Comparison of ENCODE assay signal across 1 cellular context in the genomic region with DNA sequence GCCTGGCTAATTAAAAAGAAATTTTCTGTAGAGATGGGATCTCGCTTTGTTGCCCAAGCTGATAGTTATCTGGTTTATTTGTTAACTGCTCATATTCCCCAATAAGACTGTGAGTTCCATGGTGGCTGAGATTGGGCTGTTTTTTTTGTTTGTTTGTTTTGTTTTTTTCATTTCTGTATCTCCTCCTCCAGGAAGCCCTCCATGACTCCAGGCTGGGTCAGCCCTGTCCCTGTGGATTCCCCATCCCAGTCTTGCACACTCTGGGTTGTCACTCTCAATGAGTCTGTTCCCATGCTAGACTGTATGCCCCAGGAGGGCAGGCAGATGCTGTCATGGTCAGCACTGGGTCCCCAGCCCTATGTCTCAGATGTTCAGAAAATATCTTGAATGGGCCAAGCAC.
TF ChIP-seq lines count a peak whose summit lies in the region.

No MANE protein-coding gene starts in this region.

TF ChIP-seq in HepG2, 621 proteins besides CTCF, POLR2A, EP300 and RAD21:
- TF ChIP-seq, protein P1, sequence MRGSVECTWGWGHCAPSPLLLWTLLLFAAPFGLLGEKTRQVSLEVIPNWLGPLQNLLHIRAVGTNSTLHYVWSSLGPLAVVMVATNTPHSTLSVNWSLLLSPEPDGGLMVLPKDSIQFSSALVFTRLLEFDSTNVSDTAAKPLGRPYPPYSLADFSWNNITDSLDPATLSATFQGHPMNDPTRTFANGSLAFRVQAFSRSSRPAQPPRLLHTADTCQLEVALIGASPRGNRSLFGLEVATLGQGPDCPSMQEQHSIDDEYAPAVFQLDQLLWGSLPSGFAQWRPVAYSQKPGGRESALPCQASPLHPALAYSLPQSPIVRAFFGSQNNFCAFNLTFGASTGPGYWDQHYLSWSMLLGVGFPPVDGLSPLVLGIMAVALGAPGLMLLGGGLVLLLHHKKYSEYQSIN (CRISPR knock-in tag; IDR thresholded peaks at IDR 0.05; ENCODE audit: borderline replicate concordance): no peak
- peak; percentile 72 for TF ChIP-seq ZFP36 (IDR thresholded peaks at IDR 0.05; ENCODE audit: borderline replicate concordance, low read depth, low read length, partially characterized antibody)
- no peak for TF ChIP-seq RNF2 (conservative IDR thresholded peaks at IDR 0.05; ENCODE audit: low read depth)
